In the genomic region with DNA sequence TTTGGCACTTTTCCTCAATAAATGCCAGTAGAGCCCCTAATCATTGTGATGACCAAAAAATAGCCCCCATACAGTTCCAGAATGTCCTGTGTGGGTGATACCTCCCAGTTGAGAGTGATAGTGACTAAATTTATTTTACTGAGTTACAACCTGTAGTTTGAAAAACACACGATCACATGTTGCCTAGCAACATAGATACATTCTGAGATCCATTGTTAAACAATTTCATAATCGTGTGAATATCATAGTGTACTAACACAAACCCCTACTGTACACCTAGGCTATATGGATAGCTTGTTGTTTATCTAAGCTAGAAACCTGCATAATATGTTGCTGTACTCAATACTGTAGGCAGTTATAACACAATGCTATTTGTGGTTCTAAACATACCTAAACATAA, we compare ENCODE assay signal across 19 cellular contexts. TPM values are rescaled to one million over a fixed set of nuclear protein-coding genes. Genes with fewer than 3 reads are reported as not detected.
DNase-seq lines count a peak whose midpoint lies in the region; ATAC-seq, FAIRE-seq and TF ChIP-seq lines count a peak whose summit lies in the region.
"Had no signal": no experiment of that assay in that cellular context is flagged by ENCODE, and none has a peak within 500 bp of the region (broad histone marks: within the 10 kb centered on the region; RNA-seq: fewer than 3 reads in every experiment).

No MANE protein-coding gene starts in this region.

- peak overlapping the region in 1 of 4 donors; percentile 49 for H3K4me3 Mint-ChIP-seq in IgD-negative memory B cell
- H3K4me3 Mint-ChIP-seq: dendritic cell treated with granulocyte-macrophage colony-stimulating factor and Interleukin-4, amounts not matched to agents 40 ng/mL and 50 ng/mL, for 4 days; nephron progenitor cell had no signal

- H3K9me1 ChIP-seq in K562 (ENCODE audit: control insufficient read depth, insufficient read depth, low read length) = no peaks in the 10 kb centered on the region

- DNase-seq in Right ventricle myocardium superior = no peak
- no peak for DNase-seq in left cardiac atrium
- no peak for DNase-seq in K562 (ENCODE audit: extremely low read depth in 1 of 4, low spot score in 3 of 4)
- no peak for DNase-seq in pancreas
- no peak for DNase-seq in NCI-H526 treated with DMSO at 0.1 percent for 48 hours (lab: John Stamatoyannopoulos, UW)
- DNase-seq: activated gamma-delta T cell, brain microvascular endothelial cell, esophagus squamous epithelium, glutamatergic neuron, lower lobe of right lung, NCI-H2029, nephron progenitor cell, psoas muscle, tibial artery had no signal

- H2AFZ ChIP-seq in K562 (ENCODE audit: low read depth, low read length) = no peak overlapping the region

- no peak overlapping the region for H3K9ac ChIP-seq in K562 (ENCODE audit: insufficient read depth in 1 of 2, low read depth in 2 of 2, low read length in 2 of 2)

- intact Hi-C loops in Right ventricle myocardium superior (cut with DNase I) (no loop called here), left cardiac atrium (cut with DNase I) (no loop called here), K562 (cut with micrococcal nuclease) (no loop called here), pancreas (cut with DNase I) (no loop called here)

- H3K27ac ChIP-seq in K562 (ENCODE audit: extremely low read depth, low read depth, low read length) (no peak overlapping the region), pancreas (no peak overlapping the region)
- H3K27ac ChIP-seq: brain microvascular endothelial cell, esophagus squamous epithelium, lower lobe of right lung, psoas muscle, SJSA1, tibial artery had no signal

- POLR2A ChIA-PET in K562 (lab: Yijun Ruan, JAX) = interaction anchor here (1.2 kb wide), 1 partner anchor 18 kb away, joined by 5 read pairs; no protein-coding TSS in a partner anchor

- no peaks in the 10 kb centered on the region for H3K9me3 Mint-ChIP-seq in IgD-negative memory B cell
- H3K9me3 Mint-ChIP-seq: dendritic cell treated with granulocyte-macrophage colony-stimulating factor and Interleukin-4, amounts not matched to agents 40 ng/mL and 50 ng/mL, for 4 days had no signal

- TF ChIP-seq EP300 in K562 (IDR thresholded peaks at IDR 0.05; ENCODE audit: low read length) = no peak

- H3K79me2 ChIP-seq in K562 (ENCODE audit: control insufficient read depth, insufficient read depth, low read length) = peaks cover 84% of the 10 kb centered on the region

- FAIRE-seq in K562 (lab: Jason Lieb, UNC) (no peak), pancreas (lab: Jason Lieb, UNC) (no peak)

- CTCF ChIA-PET in K562 (lab: Yijun Ruan, JAX; ENCODE audit: low intra/inter-chr PET ratio) = no interaction called here

- TF ChIP-seq RAD21 in K562 (CRISPR knock-in tag; conservative IDR thresholded peaks at IDR 0.05 in 1 of 2, IDR thresholded peaks at IDR 0.05 in 1 of 2) = no peak

- H3K9me3 ChIP-seq in K562 (replicated peaks; ENCODE audit: control insufficient read depth, insufficient read depth, low read depth, low read length) (no peaks in the 10 kb centered on the region), pancreas (no peaks in the 10 kb centered on the region)
- H3K9me3 ChIP-seq: esophagus squamous epithelium, lower lobe of right lung, psoas muscle, SJSA1, tibial artery had no signal

- no peaks in the 10 kb centered on the region for H3K4me1 ChIP-seq in K562 (replicated peaks in 1 of 2; ENCODE audit: control insufficient read depth in 2 of 2, insufficient read depth in 2 of 2, low read length in 2 of 2)
- H3K4me1 ChIP-seq in pancreas = peaks cover 6 to 9% (median 8%) of the 10 kb centered on the region in 3 donors

- H3K4me3 ChIP-seq in K562 (no peak overlapping the region), pancreas (no peak overlapping the region)
- H3K4me3 ChIP-seq: esophagus squamous epithelium, lower lobe of right lung, psoas muscle, SJSA1, smooth muscle cell, tibial artery had no signal

- no peak overlapping the region for H3K4me2 ChIP-seq in K562 (ENCODE audit: insufficient read depth, low read length)
- H3K4me2 ChIP-seq: smooth muscle cell had no signal

- TF ChIP-seq CTCF in K562 (IDR thresholded peaks at IDR 0.05 in 2 of 3, conservative IDR thresholded peaks at IDR 0.05 in 1 of 3; ENCODE audit: insufficient read depth in 2 of 3, low read depth in 1 of 3, low read length in 3 of 3) (no peak), pancreas (IDR thresholded peaks at IDR 0.05) (no peak)

- H4K20me1 ChIP-seq in K562 (replicated peaks; ENCODE audit: control insufficient read depth, insufficient read depth, low read length) = no peaks in the 10 kb centered on the region

- peak; percentile 23 for ATAC-seq in Right ventricle myocardium superior (ENCODE audit: poor library complexity)
- ATAC-seq in left cardiac atrium = no peak
- no peak for ATAC-seq in K562
- ATAC-seq in pancreas = peak in 3 of 4 donors; percentile 29 to 59 (median 51)
- ATAC-seq in HG02938 (IDR thresholded peaks at IDR 0.05; ENCODE audit: unreplicated experiment) = no peak
- ATAC-seq: lower lobe of right lung, psoas muscle had no signal

- H3K27me3 Mint-ChIP-seq in IgD-negative memory B cell = no peaks in the 10 kb centered on the region
- H3K27me3 Mint-ChIP-seq: dendritic cell treated with granulocyte-macrophage colony-stimulating factor and Interleukin-4, amounts not matched to agents 40 ng/mL and 50 ng/mL, for 4 days had no signal

- TF ChIP-seq POLR2A in K562 (conservative IDR thresholded peaks at IDR 0.05) = no peak

- H3K27ac Mint-ChIP-seq in IgD-negative memory B cell = peak overlapping the region; percentile 16 to 73 (median 59)
- H3K27ac Mint-ChIP-seq: dendritic cell treated with granulocyte-macrophage colony-stimulating factor and Interleukin-4, amounts not matched to agents 40 ng/mL and 50 ng/mL, for 4 days; nephron progenitor cell had no signal

- in situ Hi-C loops in K562 (cut with MboI) = no loop called here

- no TSS peak for BruUV-seq in K562 (replicated peaks; lab: Mats Ljungman, UMichigan)

- WGBS in K562 (ENCODE audit: insufficient coverage, low coverage, missing lambda C conversion rate) = 56% methylated on average over 2 of the region's 2 CpGs
- 21 to 24% methylated on average over 2 of the region's 2 CpGs for WGBS in pancreas, 2 donors

- H3K36me3 ChIP-seq in K562 (ENCODE audit: control insufficient read depth, insufficient read depth, low read length) = peaks cover 6% of the 10 kb centered on the region; the same call in 2 of the 3 replicates
- H3K36me3 ChIP-seq in pancreas = no peaks in the 10 kb centered on the region
- H3K36me3 ChIP-seq: brain microvascular endothelial cell, lower lobe of right lung had no signal

- H3K27me3 ChIP-seq in K562 (ENCODE audit: control insufficient read depth in 2 of 2, insufficient read depth in 2 of 2, low read length in 2 of 2) (no peaks in the 10 kb centered on the region), pancreas (no peaks in the 10 kb centered on the region)
- H3K27me3 ChIP-seq: brain microvascular endothelial cell, esophagus squamous epithelium, SJSA1, tibial artery had no signal

- peaks cover 29 to 40% (median 34%) of the 10 kb centered on the region in 3 donors for H3K4me1 Mint-ChIP-seq in IgD-negative memory B cell
- H3K4me1 Mint-ChIP-seq: nephron progenitor cell had no signal

- H3K36me3 Mint-ChIP-seq in IgD-negative memory B cell = no peaks in the 10 kb centered on the region

TF ChIP-seq in K562, 482 proteins besides CTCF, POLR2A, EP300 and RAD21:
- TF ChIP-seq ASH1L (IDR thresholded peaks at IDR 0.05; ENCODE audit: borderline replicate concordance, low read depth, partially characterized antibody) = no peak
- TF ChIP-seq RFX1 (IDR thresholded peaks at IDR 0.05) = peak; percentile 75

RNA-seq across cellular contexts. Expression of gene KCMF1, which starts 30.6 kb away (rescaled TPM):
- 83.3 TPM for total RNA-seq in Right ventricle myocardium superior
- 10 to 100 TPM; 71.2 to 81.0 TPM for total RNA-seq in left cardiac atrium
- polyA plus RNA-seq in IgD-negative memory B cell = 17.6 TPM
- total RNA-seq in K562 (2011; cell fraction: chromatin; rRNA removed; ENCODE audit: low replicate concordance) = 25.9 and 38.5 TPM in 2 replicates
- total RNA-seq in K562 (2011; cell fraction: nucleolus; rRNA removed) = 8.8 and 10.0 TPM in 2 replicates
- total RNA-seq in K562 (2011; cell fraction: nucleoplasm; rRNA removed) = 17.4 and 18.4 TPM in 2 replicates
- 30.7 and 34.7 TPM in 2 replicates for total RNA-seq in K562 (2014; rRNA removed)
- 61.3 and 73.9 TPM in 2 replicates for total RNA-seq in K562 (2014; rRNA removed; fragmentation: Illumina TruSeq; extraction: Trizol)
- total RNA-seq in K562 (2015; rRNA removed; fragmentation: Illumina TruSeq; extraction: Trizol) = 46.5 and 47.0 TPM in 2 replicates
- 68.8 and 69.5 TPM in 2 replicates for total RNA-seq in K562 (2021)
- polyA plus RNA-seq in K562 (2011; rRNA removed) = 57.7 and 88.2 TPM in 2 replicates
- 28.6 and 42.6 TPM in 2 replicates for polyA plus RNA-seq in K562 (2011; cell fraction: cytosol; rRNA removed)
- polyA plus RNA-seq in K562 (2011; cell fraction: nucleus; rRNA removed) = 23.7 and 33.0 TPM in 2 replicates
- 49.1 and 51.2 TPM in 2 replicates for polyA plus RNA-seq in K562 (2012)
- 52.0 and 52.8 TPM in 2 replicates for polyA plus RNA-seq in K562 (2014; fragmentation: Illumina TruSeq; extraction: Trizol)
- 1 to 10 TPM; 6.8 to 7.5 TPM for polyA plus RNA-seq in K562 (2014; fragmentation: Nextera tagmentation; extraction: Ambion mirVana)
- polyA plus RNA-seq in K562 (2014; rRNA removed) = 36.7 and 43.9 TPM in 2 replicates
- polyA minus RNA-seq in K562 (2011; rRNA and poly(A)+ RNA removed) = 80.5 and 109 TPM in 2 replicates
- polyA minus RNA-seq in K562 (2011; cell fraction: cytosol; rRNA and poly(A)+ RNA removed) = 18.0 and 41.3 TPM in 2 replicates
- 8.1 and 14.1 TPM in 2 replicates for polyA minus RNA-seq in K562 (2011; cell fraction: nucleus; rRNA and poly(A)+ RNA removed)
- total RNA-seq in pancreas = 100 to 1,000 TPM in 1 of 6 donors, 10 to 100 TPM in 5; 58.1 to 102 (median 82.3) TPM
- 10 to 100 TPM in 1 of 2 donors, 1 to 10 TPM in 1; 9.9 to 31.1 TPM for polyA plus RNA-seq in pancreas

Comparison
In these comparisons a context has a peak if more than half of its experiments do, and no peak if none do; other contexts are left out.
1. ATAC-seq: peak in Right ventricle myocardium superior (single experiment) and pancreas (3 of 4); none in left cardiac atrium (0 of 2), K562 (single experiment) and HG02938 (single experiment).